In the genomic region with DNA sequence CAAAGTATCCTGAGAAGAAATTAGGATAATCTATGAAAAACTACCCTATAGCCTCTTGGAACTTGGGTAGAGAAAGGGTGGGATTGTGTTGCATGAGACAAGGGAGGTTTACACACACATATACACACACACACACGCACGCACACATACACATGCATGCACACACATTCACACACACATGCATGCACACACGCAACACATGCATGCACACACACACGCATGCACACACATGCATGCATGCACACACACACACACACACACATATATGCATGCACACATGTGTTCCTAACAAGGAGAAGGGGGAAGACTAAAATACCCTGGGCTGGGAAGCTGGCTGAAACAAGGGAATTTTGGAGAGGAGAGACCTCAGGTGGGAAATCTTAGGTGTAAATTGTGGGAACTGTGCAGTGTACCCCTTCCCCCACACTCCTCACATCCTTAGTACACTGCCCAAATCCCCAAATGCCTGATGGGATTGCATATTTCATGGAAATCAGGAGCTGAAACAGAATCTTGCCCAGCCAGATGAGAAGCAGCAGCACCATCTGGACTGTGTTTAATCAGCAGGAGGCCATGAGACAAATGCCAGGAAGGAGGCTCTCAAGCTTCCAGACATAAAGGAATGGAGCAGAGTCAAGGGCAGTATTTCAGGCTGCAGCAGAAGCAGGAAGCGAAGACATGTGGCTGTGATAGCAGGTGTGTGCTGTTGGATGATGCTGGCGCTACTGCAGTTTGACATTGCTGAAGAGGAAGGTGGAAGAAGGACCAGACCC, we compare ENCODE assay signal across 19 cellular contexts.
DNase-seq lines count a peak whose midpoint lies in the region; ATAC-seq, FAIRE-seq and TF ChIP-seq lines count a peak whose summit lies in the region.
"Had no signal": no experiment of that assay in that cellular context is flagged by ENCODE, and none has a peak within 500 bp of the region (broad histone marks: within the 10 kb centered on the region; RNA-seq: fewer than 3 reads in every experiment).

No MANE protein-coding gene starts in this region.

- FAIRE-seq in urothelium cell line (lab: Jason Lieb, UNC): peak; percentile 75

- TF ChIP-seq CTCF in choroid plexus epithelial cell (conservative IDR thresholded peaks at IDR 0.05; ENCODE audit: low read depth, low read length): no peak

- no peak overlapping the region for H3K4me3 ChIP-seq in choroid plexus epithelial cell (ENCODE audit: low read depth, low read length)
- H3K4me3 ChIP-seq: heart left ventricle, left ventricle myocardium inferior, PC-9, skin epidermis, thyroid gland had no signal

- DNase-seq in NCI-H187 treated with DMSO at 0.1 percent for 48 hours (lab: John Stamatoyannopoulos, UW) (peak; percentile 36), NCI-H187 (lab: John Stamatoyannopoulos, UW) (no peak), NCI-H345 (lab: John Stamatoyannopoulos, UW) (peak; percentile 47), choroid plexus epithelial cell (ENCODE audit: low read depth) (peak; percentile 70), urothelium cell line (ENCODE audit: low spot score) (no peak), cortex of kidney (lab: John Stamatoyannopoulos, UW) (no peak)
- no peak for DNase-seq in stimulated activated CD8-positive, alpha-beta memory T cell treated with anti-CD3 and anti-CD28 coated beads, Interleukin-4, amount 100 ng/mL, for 48 hours
- DNase-seq: 8988T, brain microvascular endothelial cell, H9, heart left ventricle, left ventricle myocardium inferior, nephron progenitor cell, PC-9, T-helper 17 cell, thyroid gland had no signal

- ATAC-seq in GM19351 (IDR thresholded peaks at IDR 0.05; ENCODE audit: unreplicated experiment): no peak
- ATAC-seq: activated T-helper 17 cell treated with anti-CD3 and anti-CD28 coated beads, Interleukin-2, amount 50 U/mL, for 72 hours; heart left ventricle; T-helper 17 cell had no signal

Comparison
In these comparisons a context has a peak if more than half of its experiments do, and no peak if none do; other contexts are left out.
1. DNase-seq: peak in NCI-H187 treated with DMSO at 0.1 percent for 48 hours (single experiment), NCI-H345 (single experiment) and choroid plexus epithelial cell (single experiment); none in NCI-H187 (0 of 2), urothelium cell line (single experiment), cortex of kidney (single experiment) and stimulated activated CD8-positive, alpha-beta memory T cell treated with anti-CD3 and anti-CD28 coated beads, Interleukin-4, amount 100 ng/mL, for 48 hours (single experiment).